In the genomic region with DNA sequence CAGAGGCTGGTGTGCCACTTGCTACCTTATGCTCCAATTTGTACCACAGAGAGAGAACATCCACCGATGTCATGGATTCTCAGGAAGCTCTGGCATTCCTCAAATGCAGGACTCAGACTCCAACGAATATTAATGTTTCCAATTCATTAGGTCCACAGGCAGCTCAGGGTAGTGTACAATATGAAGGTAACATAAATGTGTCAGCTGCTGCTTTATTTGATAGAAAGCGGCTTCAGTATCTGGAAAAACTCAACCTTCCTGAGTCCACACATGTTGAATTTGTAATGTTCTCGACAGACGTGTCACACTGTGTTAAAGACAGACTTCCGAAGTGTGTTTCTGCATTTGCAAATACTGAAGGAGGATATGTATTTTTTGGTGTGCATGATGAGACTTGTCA, we compare ENCODE assay signal across 19 cellular contexts.
"Had no signal": no experiment of that assay in that cellular context is flagged by ENCODE, and none has a peak within 500 bp of the region (broad histone marks: within the 10 kb centered on the region; RNA-seq: fewer than 3 reads in every experiment).

No MANE protein-coding gene starts in this region.

- ATAC-seq: activated CD4-positive, alpha-beta T cell treated with anti-CD3 and anti-CD28 coated beads for 36 hours; activated CD8-positive, alpha-beta memory T cell treated with anti-CD3 and anti-CD28 coated beads, Interleukin-2, amount 10 ng/mL, durations not matched to agents 7 days and 5 days; foreskin keratinocyte; left colon; lower lobe of right lung; WTC11 had no signal

- H3K27me3 Mint-ChIP-seq: activated CD4-positive, alpha-beta memory T cell treated with anti-CD3 and anti-CD28 coated beads for 36 hours; activated CD4-positive, alpha-beta T cell treated with anti-CD3 and anti-CD28 coated beads for 36 hours; activated CD8-positive, alpha-beta memory T cell treated with anti-CD3 and anti-CD28 coated beads, Interleukin-2, amount 10 ng/mL, durations not matched to agents 7 days and 5 days; brain; central memory CD8-positive, alpha-beta T cell had no signal

- H3K27ac Mint-ChIP-seq: activated CD4-positive, alpha-beta memory T cell treated with anti-CD3 and anti-CD28 coated beads for 36 hours; activated CD4-positive, alpha-beta T cell treated with anti-CD3 and anti-CD28 coated beads for 36 hours; activated CD8-positive, alpha-beta memory T cell treated with anti-CD3 and anti-CD28 coated beads, Interleukin-2, amount 10 ng/mL, durations not matched to agents 7 days and 5 days; brain; T-helper 2 cell treated with Interferon-gamma antibody and Interleukin-4, amounts not matched to agents 5 μg/mL and 100 μg/mL, for 36 hours; WTC11 had no signal

- H3K4me3 Mint-ChIP-seq: activated CD4-positive, alpha-beta memory T cell treated with anti-CD3 and anti-CD28 coated beads for 36 hours; activated CD4-positive, alpha-beta T cell treated with anti-CD3 and anti-CD28 coated beads for 36 hours; activated CD8-positive, alpha-beta memory T cell treated with anti-CD3 and anti-CD28 coated beads, Interleukin-2, amount 10 ng/mL, durations not matched to agents 7 days and 5 days; brain; central memory CD8-positive, alpha-beta T cell; T-helper 2 cell treated with Interferon-gamma antibody and Interleukin-4, amounts not matched to agents 5 μg/mL and 100 μg/mL, for 36 hours; WTC11 had no signal

- H3K9me3 Mint-ChIP-seq: activated CD4-positive, alpha-beta memory T cell treated with anti-CD3 and anti-CD28 coated beads for 36 hours; brain; central memory CD8-positive, alpha-beta T cell; T-helper 2 cell treated with Interferon-gamma antibody and Interleukin-4, amounts not matched to agents 5 μg/mL and 100 μg/mL, for 36 hours; WTC11 had no signal

- H3K36me3 Mint-ChIP-seq: WTC11 had no signal

- DNase-seq: activated CD4-positive, alpha-beta memory T cell treated with anti-CD3 and anti-CD28 coated beads for 36 hours; activated CD4-positive, alpha-beta T cell treated with anti-CD3 and anti-CD28 coated beads for 36 hours; activated CD8-positive, alpha-beta memory T cell treated with anti-CD3 and anti-CD28 coated beads, Interleukin-2, amount 10 ng/mL, durations not matched to agents 7 days and 5 days; activated effector memory CD4-positive, alpha-beta T cell treated with Interleukin-2 at 50 U/mL for 16 hours; anterior cingulate cortex; colonic mucosa; foreskin keratinocyte; left colon; lower lobe of right lung; occipital lobe; retina; stimulated activated CD8-positive, alpha-beta memory T cell treated with anti-CD3 and anti-CD28 coated beads, Interleukin-4, amount 100 ng/mL, for 48 hours; stimulated activated naive CD4-positive, alpha-beta T cell treated with Interleukin-2 at 50 U/mL for 16 hours; SW 1271; thyroid gland had no signal
